Comparison of ENCODE assay signal across 1 cellular context in the genomic region with DNA sequence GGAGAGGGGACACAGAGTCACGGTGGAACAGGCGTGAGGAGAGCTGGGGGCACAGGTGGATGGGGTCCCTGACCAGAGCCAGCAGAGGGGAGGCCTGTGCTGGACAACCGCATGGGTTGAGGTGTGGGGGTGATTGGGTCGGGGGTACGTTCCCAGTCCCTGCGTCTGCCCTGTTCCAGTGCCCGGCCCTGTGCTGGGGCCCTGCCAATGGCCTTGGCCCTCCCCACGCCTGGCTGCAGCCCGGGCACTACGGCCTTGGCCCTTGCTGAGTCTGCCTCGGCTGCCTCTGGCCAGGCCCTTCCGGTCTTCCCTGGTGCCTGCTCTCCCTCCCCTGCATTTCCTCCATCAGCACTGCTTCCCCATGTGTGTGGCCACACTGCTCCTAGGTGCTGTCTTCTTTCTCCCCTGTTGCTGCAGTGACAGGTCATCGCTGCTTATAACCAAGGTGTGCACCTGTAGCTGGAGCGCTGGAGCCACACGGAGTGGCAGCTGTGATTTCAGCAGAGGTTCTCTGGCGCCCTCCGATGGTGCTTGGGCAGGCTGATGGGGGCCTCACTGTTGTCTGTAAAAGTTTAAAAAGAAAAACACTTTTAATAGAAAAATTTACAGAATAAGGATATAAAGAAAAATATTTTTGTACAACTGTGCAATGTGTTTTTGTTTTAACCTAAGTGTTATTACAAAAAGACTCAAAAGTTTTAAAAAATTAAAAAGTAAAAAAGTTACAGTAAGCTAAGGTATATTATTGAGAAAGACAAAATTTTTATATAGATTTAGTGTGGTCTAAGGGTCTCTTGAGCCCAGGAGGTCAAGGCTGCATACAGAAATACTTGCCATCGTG.
TF ChIP-seq lines count a peak whose summit lies in the region.

No MANE protein-coding gene starts in this region.

TF ChIP-seq in K562, 482 proteins besides CTCF, POLR2A, EP300 and RAD21 (continued from another document):
- TF ChIP-seq, protein P1, sequence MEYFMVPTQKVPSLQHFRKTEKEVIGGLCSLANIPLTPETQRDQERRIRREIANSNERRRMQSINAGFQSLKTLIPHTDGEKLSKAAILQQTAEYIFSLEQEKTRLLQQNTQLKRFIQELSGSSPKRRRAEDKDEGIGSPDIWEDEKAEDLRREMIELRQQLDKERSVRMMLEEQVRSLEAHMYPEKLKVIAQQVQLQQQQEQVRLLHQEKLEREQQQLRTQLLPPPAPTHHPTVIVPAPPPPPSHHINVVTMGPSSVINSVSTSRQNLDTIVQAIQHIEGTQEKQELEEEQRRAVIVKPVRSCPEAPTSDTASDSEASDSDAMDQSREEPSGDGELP (CRISPR knock-in tag; IDR thresholded peaks at IDR 0.05; ENCODE audit: borderline replicate concordance) = peak; percentile 26; the same call in 1 of the 2 replicates
- TF ChIP-seq PML (IDR thresholded peaks at IDR 0.05; ENCODE audit: low read length) = no peak
- 0 out of 2 replicates have a peak, but pooled peaks have one; percentile 46 for TF ChIP-seq CC2D1A (IDR thresholded peaks at IDR 0.05)
- no peak for TF ChIP-seq HNRNPL (IDR thresholded peaks at IDR 0.05; ENCODE audit: low read depth, low read length)
- TF ChIP-seq, protein P2, sequence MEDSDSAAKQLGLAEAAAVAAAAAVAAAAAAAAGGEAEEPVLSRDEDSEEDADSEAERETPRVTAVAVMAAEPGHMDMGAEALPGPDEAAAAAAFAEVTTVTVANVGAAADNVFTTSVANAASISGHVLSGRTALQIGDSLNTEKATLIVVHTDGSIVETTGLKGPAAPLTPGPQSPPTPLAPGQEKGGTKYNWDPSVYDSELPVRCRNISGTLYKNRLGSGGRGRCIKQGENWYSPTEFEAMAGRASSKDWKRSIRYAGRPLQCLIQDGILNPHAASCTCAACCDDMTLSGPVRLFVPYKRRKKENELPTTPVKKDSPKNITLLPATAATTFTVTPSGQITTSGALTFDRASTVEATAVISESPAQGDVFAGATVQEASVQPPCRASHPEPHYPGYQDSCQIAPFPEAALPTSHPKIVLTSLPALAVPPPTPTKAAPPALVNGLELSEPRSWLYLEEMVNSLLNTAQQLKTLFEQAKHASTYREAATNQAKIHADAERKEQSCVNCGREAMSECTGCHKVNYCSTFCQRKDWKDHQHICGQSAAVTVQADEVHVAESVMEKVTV (CRISPR knock-in tag; IDR thresholded peaks at IDR 0.05) = peak; percentile 70
- no peak for TF ChIP-seq CBFA2T3 (IDR thresholded peaks at IDR 0.05)
- no peak for TF ChIP-seq ELF4 (CRISPR knock-in tag; IDR thresholded peaks at IDR 0.05)
TF ChIP-seq in K562: peak in this region for 5.
